1 cellular context compared by ENCODE assay signal in the genomic region with DNA sequence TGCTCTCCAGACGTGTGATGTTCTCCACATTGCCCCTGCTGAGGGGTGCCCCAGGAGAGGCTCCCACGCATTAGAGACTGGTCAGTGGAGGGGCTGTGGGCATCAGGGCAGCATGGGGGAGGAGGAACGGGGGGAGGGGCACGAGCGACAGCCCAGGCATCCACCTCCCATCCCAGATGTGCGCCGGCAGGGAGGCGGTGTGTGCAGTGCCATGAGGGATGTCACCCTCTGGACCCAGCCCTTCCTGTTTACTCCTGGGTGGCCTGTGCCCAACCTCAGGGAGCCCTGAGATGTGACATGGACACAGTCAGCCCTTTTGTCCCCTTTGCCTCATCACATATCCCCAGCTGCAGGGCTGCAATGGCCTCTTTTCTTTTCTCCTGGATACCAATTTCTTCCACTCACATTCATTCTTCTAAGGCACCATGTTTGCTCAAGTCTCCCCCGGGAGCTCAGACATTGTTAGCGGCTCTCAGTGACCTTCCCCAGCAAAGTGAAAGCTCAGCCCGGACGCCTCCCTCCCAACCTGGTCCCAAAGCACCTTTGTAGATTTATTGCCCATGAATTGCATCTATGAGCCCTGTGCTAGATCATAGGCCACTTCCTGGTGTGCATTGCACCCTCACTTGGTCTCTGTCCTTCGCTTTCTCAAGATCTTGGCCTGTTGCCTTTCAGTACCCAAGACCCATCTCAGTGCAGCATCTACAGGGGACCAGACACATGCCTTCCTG.
TF ChIP-seq lines count a peak whose summit lies in the region.

No MANE protein-coding gene starts in this region.

TF ChIP-seq in H1, 55 proteins besides CTCF, POLR2A, EP300 and RAD21:
- TF ChIP-seq POU5F1 (IDR thresholded peaks at IDR 0.05; ENCODE audit: low read depth, low read length) (no peak), JUND (IDR thresholded peaks at IDR 0.05; ENCODE audit: low read length) (no peak), TEAD4 (IDR thresholded peaks at IDR 0.05; ENCODE audit: low read depth, low read length) (no peak), CEBPB (IDR thresholded peaks at IDR 0.05; ENCODE audit: low read depth, low read length) (no peak), SIX5 (IDR thresholded peaks at IDR 0.05; ENCODE audit: low read depth, low read length) (no peak), KDM1A (IDR thresholded peaks at IDR 0.05; ENCODE audit: borderline replicate concordance, low read length) (no peak)
